In the genomic region with DNA sequence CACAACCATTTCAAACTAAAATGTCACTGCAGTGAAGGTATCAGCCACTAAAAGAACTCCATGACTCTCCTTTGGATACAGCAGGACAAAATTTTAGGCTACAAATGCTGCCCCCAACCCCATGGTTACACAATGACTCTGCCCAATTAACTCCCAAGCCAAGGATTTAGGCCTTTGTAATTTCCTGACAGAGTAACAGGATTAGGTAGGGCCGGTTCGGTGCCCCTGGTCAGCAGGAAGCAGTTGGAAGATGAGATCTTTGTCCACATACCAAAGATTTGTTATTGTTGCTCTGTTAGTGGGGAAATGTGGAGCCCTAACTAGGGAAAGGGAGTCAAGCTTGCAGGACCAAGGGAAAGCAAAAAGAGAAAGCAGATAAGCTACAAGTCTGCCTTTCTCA, we compare ENCODE assay signal across 13 cellular contexts.
"Had no signal": no experiment of that assay in that cellular context is flagged by ENCODE, and none has a peak within 500 bp of the region (broad histone marks: within the 10 kb centered on the region; RNA-seq: fewer than 3 reads in every experiment).

No MANE protein-coding gene starts in this region.

- H3K9me3 Mint-ChIP-seq: activated B cell treated with CpG ODN at 0.5 μM for 24 hours; activated CD4-positive, alpha-beta T cell treated with anti-CD3 and anti-CD28 coated beads, Interleukin-2, amount 10 ng/mL, durations not matched to agents 24 days and 14 days; activated naive CD8-positive, alpha-beta T cell treated with anti-CD3 and anti-CD28 coated beads, Interleukin-2, amount 10 ng/mL, durations not matched to agents 7 days and 5 days; neural crest cell had no signal

- H3K4me3 ChIP-seq: dorsolateral prefrontal cortex, esophagus squamous epithelium, pancreas, transverse colon had no signal

- FAIRE-seq: pancreas had no signal

- H3K9me3 ChIP-seq: esophagus squamous epithelium, pancreas, transverse colon had no signal

- H3K4me3 Mint-ChIP-seq: activated B cell treated with CpG ODN at 0.5 μM for 24 hours; activated CD4-positive, alpha-beta T cell treated with anti-CD3 and anti-CD28 coated beads, Interleukin-2, amount 10 ng/mL, durations not matched to agents 24 days and 14 days; activated naive CD8-positive, alpha-beta T cell treated with anti-CD3 and anti-CD28 coated beads, Interleukin-2, amount 10 ng/mL, durations not matched to agents 7 days and 5 days; neural crest cell had no signal

- H3K27ac ChIP-seq: dorsolateral prefrontal cortex, esophagus squamous epithelium, pancreas, transverse colon had no signal

- ATAC-seq: pancreas had no signal

- H3K27me3 ChIP-seq: dorsolateral prefrontal cortex, esophagus squamous epithelium, pancreas, transverse colon had no signal

- H3K4me1 Mint-ChIP-seq: activated B cell treated with CpG ODN at 0.5 μM for 24 hours; activated CD4-positive, alpha-beta T cell treated with anti-CD3 and anti-CD28 coated beads, Interleukin-2, amount 10 ng/mL, durations not matched to agents 24 days and 14 days; activated naive CD8-positive, alpha-beta T cell treated with anti-CD3 and anti-CD28 coated beads, Interleukin-2, amount 10 ng/mL, durations not matched to agents 7 days and 5 days had no signal

- H3K36me3 ChIP-seq: esophagus squamous epithelium, pancreas, transverse colon had no signal

- H3K27ac Mint-ChIP-seq: activated B cell treated with CpG ODN at 0.5 μM for 24 hours; activated CD4-positive, alpha-beta T cell treated with anti-CD3 and anti-CD28 coated beads, Interleukin-2, amount 10 ng/mL, durations not matched to agents 24 days and 14 days; activated naive CD8-positive, alpha-beta T cell treated with anti-CD3 and anti-CD28 coated beads, Interleukin-2, amount 10 ng/mL, durations not matched to agents 7 days and 5 days had no signal

- H3K4me1 ChIP-seq: pancreas, transverse colon had no signal

- H3K36me3 Mint-ChIP-seq: activated naive CD8-positive, alpha-beta T cell treated with anti-CD3 and anti-CD28 coated beads, Interleukin-2, amount 10 ng/mL, durations not matched to agents 7 days and 5 days had no signal

- DNase-seq: activated B cell treated with CpG ODN at 0.5 μM for 24 hours; activated CD4-positive, alpha-beta T cell treated with anti-CD3 and anti-CD28 coated beads, Interleukin-2, amount 10 ng/mL, durations not matched to agents 24 days and 14 days; activated naive CD8-positive, alpha-beta T cell treated with anti-CD3 and anti-CD28 coated beads, Interleukin-2, amount 10 ng/mL, durations not matched to agents 7 days and 5 days; anterior cingulate cortex; dorsolateral prefrontal cortex; esophagus squamous epithelium; glutamatergic neuron; midbrain; pancreas; stimulated activated CD4-positive, alpha-beta T cell treated with anti-CD3 and anti-CD28 coated beads, Interleukin-4, amount 100 ng/mL, for 1 hour; stimulated activated naive CD4-positive, alpha-beta T cell treated with Interleukin-2 at 50 U/mL for 16 hours; transverse colon had no signal
